ENCODE assay signal across 12 cellular contexts in the genomic region with DNA sequence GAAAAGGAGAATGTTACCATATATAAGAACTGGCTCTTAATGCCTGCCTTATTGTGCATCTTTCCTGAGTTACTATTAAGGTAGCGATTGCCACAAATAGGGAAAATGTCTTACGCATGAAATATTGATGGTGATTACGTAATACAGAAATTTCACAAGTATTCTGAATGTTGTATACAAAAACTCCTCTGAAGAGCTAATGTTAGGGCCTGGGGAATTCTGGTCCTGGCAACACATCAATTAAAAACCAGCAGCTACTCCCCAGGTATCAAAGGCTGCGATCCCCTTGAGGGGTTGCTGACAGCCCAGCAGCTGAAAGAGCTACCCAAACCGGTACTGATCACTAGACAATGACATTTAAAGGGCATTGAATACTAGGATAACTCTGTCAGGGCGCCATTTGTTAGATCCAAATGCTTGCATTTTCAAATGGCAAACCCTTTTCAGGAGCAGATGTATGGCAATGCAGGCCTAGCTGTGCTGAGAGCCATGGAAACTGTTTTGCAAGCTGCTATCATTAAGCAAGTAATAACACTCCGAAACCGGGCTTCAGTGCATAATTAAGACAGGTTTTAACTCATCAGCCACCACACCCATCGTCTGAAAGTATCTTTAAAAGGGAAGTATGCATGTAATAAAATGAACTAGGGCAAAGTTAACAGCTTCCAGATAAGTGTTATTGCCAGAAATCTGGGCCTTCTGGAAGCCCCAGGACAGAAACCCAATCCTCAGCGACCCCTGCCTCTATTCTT.
DNase-seq lines count a peak whose midpoint lies in the region; ATAC-seq and TF ChIP-seq lines count a peak whose summit lies in the region.
"Had no signal": no experiment of that assay in that cellular context is flagged by ENCODE, and none has a peak within 500 bp of the region (broad histone marks: within the 10 kb centered on the region; RNA-seq: fewer than 3 reads in every experiment).

No MANE protein-coding gene starts in this region.

- ATAC-seq in HG03280 (IDR thresholded peaks at IDR 0.05; ENCODE audit: unreplicated experiment) (peak; percentile 51), heart left ventricle (no peak)
- ATAC-seq: naive thymus-derived CD4-positive, alpha-beta T cell had no signal

- no peaks in the 10 kb centered on the region for H3K27me3 ChIP-seq in BLaER1 treated with 17β-estradiol and CSF1 and Interleukin-3, amounts not matched to agents 10 nM and 100 nM
- no peaks in the 10 kb centered on the region for H3K27me3 ChIP-seq in ascending aorta
- H3K27me3 ChIP-seq in mucosa of rectum (ENCODE audit: control insufficient read depth in 2 of 2, insufficient read depth in 2 of 2, low read length in 2 of 2) = no peaks in the 10 kb centered on the region
- H3K27me3 ChIP-seq in heart left ventricle = no peaks in the 10 kb centered on the region

- no peaks in the 10 kb centered on the region for H3K9me3 ChIP-seq in BLaER1 treated with 17β-estradiol and CSF1 and Interleukin-3, amounts not matched to agents 10 nM and 100 nM (replicated peaks in 1 of 11)
- H3K9me3 ChIP-seq in ascending aorta (no peaks in the 10 kb centered on the region), mucosa of rectum (ENCODE audit: control insufficient read depth in 2 of 2, low read length in 2 of 2) (no peaks in the 10 kb centered on the region), heart left ventricle (no peaks in the 10 kb centered on the region)

- H3K36me3 Mint-ChIP-seq in activated CD4-positive, alpha-beta T cell treated with anti-CD3 and anti-CD28 coated beads, Interleukin-2, amount 10 ng/mL, durations not matched to agents 24 days and 14 days (ENCODE audit: low read depth) = no peaks in the 10 kb centered on the region
- H3K36me3 Mint-ChIP-seq: naive thymus-derived CD4-positive, alpha-beta T cell had no signal

- H3K9ac ChIP-seq in BLaER1 treated with 17β-estradiol and CSF1 and Interleukin-3, amounts not matched to agents 10 nM and 100 nM = peak overlapping the region in 2 of 11 experiments; percentile 58 to 65; a peak in 2 of 22 replicates
- H3K9ac ChIP-seq in mucosa of rectum (ENCODE audit: low read depth in 1 of 2, low read length in 2 of 2) = no peak overlapping the region

- TF ChIP-seq CTCF in ascending aorta (IDR thresholded peaks at IDR 0.05) (no peak), heart left ventricle (IDR thresholded peaks at IDR 0.05) (no peak)

- DNase-seq in ascending aorta (ENCODE audit: low spot score in 2 of 2) = peak in 1 of 2 donors; percentile 37
- no peak for DNase-seq in heart left ventricle
- DNase-seq in activated CD4-positive, alpha-beta T cell treated with anti-CD3 and anti-CD28 coated beads, Interleukin-2, amount 10 ng/mL, durations not matched to agents 24 days and 14 days = no peak
- no peak for DNase-seq in DMS114 treated with DMSO at 0.1 percent for 48 hours (lab: John Stamatoyannopoulos, UW; ENCODE audit: unreplicated experiment)
- no peak for DNase-seq in NCI-H1092 treated with DMSO at 0.1 percent for 48 hours (lab: John Stamatoyannopoulos, UW)
- DNase-seq: H9; naive thymus-derived CD4-positive, alpha-beta T cell; NCI-H446; stimulated activated CD4-positive, alpha-beta T cell treated with anti-CD3 and anti-CD28 coated beads, Interleukin-4, amount 100 ng/mL, for 4 hours had no signal

- peak overlapping the region; percentile 61 to 86 (median 75) for H3K4me2 ChIP-seq in BLaER1 treated with 17β-estradiol and CSF1 and Interleukin-3, amounts not matched to agents 10 nM and 100 nM

- TF ChIP-seq POLR2A in heart left ventricle (IDR thresholded peaks at IDR 0.05) = no peak

- no peak overlapping the region for H3K4me3 Mint-ChIP-seq in activated CD4-positive, alpha-beta T cell treated with anti-CD3 and anti-CD28 coated beads, Interleukin-2, amount 10 ng/mL, durations not matched to agents 24 days and 14 days
- H3K4me3 Mint-ChIP-seq: H9; naive thymus-derived CD4-positive, alpha-beta T cell had no signal

- H3K27ac Mint-ChIP-seq in activated CD4-positive, alpha-beta T cell treated with anti-CD3 and anti-CD28 coated beads, Interleukin-2, amount 10 ng/mL, durations not matched to agents 24 days and 14 days = no peak overlapping the region
- H3K27ac Mint-ChIP-seq: H9 had no signal

- H3K4me1 ChIP-seq in BLaER1 treated with 17β-estradiol and CSF1 and Interleukin-3, amounts not matched to agents 10 nM and 100 nM = peaks cover 42 to 88% (median 74%) of the 10 kb centered on the region in 10 experiments
- H3K4me1 ChIP-seq in ascending aorta (peaks cover 12 to 56% of the 10 kb centered on the region in 2 donors), mucosa of rectum (ENCODE audit: control insufficient read depth in 2 of 2, insufficient read depth in 2 of 2, low read length in 2 of 2) (peaks cover 22 to 55% of the 10 kb centered on the region in 2 donors), heart left ventricle (peaks cover 0 to 76% (median 29%) of the 10 kb centered on the region in 12 donors)

- H3K4me3 ChIP-seq in BLaER1 treated with 17β-estradiol and CSF1 and Interleukin-3, amounts not matched to agents 10 nM and 100 nM = 0 out of 20 replicates have a peak overlapping the region, but pooled peaks of 1 of the 10 experiments have one; percentile 0
- H3K4me3 ChIP-seq in ascending aorta = no peak overlapping the region
- H3K4me3 ChIP-seq in mucosa of rectum (ENCODE audit: low read length in 2 of 2) = no peak overlapping the region
- H3K4me3 ChIP-seq in heart left ventricle = no peak overlapping the region

- H4K20me1 ChIP-seq in BLaER1 treated with 17β-estradiol and CSF1 and Interleukin-3, amounts not matched to agents 10 nM and 100 nM = no peaks in the 10 kb centered on the region

- WGBS in heart left ventricle, 4 donors = 80 to 83% (median 82%) methylated on average over 10 of the region's 10 CpGs

- H3K27me3 Mint-ChIP-seq in activated CD4-positive, alpha-beta T cell treated with anti-CD3 and anti-CD28 coated beads, Interleukin-2, amount 10 ng/mL, durations not matched to agents 24 days and 14 days = peaks cover 3% of the 10 kb centered on the region
- H3K27me3 Mint-ChIP-seq: naive thymus-derived CD4-positive, alpha-beta T cell had no signal

- intact Hi-C loops in ascending aorta (cut with DNase I) (loop anchor here (2.0 kb wide), 1 partner anchor 19 kb away; no protein-coding TSS in a partner anchor), heart left ventricle (cut with DNase I) (loop anchor here in 1 of 10 donors (10.0 kb wide), 1 partner anchor 59 kb away; no protein-coding TSS in a partner anchor)
- intact Hi-C loops in activated CD4-positive, alpha-beta T cell treated with anti-CD3 and anti-CD28 coated beads, Interleukin-2, amount 10 ng/mL, durations not matched to agents 24 days and 14 days (cut with micrococcal nuclease) = no loop called here

- H3K27ac ChIP-seq in BLaER1 treated with 17β-estradiol and CSF1 and Interleukin-3, amounts not matched to agents 10 nM and 100 nM = peak overlapping the region in 9 of 11 experiments; percentile 55 to 83 (median 69); a peak in 15 of 22 replicates
- peak overlapping the region; percentile 79 to 81 for H3K27ac ChIP-seq in ascending aorta
- H3K27ac ChIP-seq in mucosa of rectum (ENCODE audit: low read depth in 2 of 2, low read length in 2 of 2) = peak overlapping the region; percentile 3 to 17
- peak overlapping the region in 2 of 12 donors; percentile 62 to 71 for H3K27ac ChIP-seq in heart left ventricle

- peaks cover 6% of the 10 kb centered on the region for H3K4me1 Mint-ChIP-seq in activated CD4-positive, alpha-beta T cell treated with anti-CD3 and anti-CD28 coated beads, Interleukin-2, amount 10 ng/mL, durations not matched to agents 24 days and 14 days

- H3K9me3 Mint-ChIP-seq in activated CD4-positive, alpha-beta T cell treated with anti-CD3 and anti-CD28 coated beads, Interleukin-2, amount 10 ng/mL, durations not matched to agents 24 days and 14 days = no peaks in the 10 kb centered on the region
- H3K9me3 Mint-ChIP-seq: H9; naive thymus-derived CD4-positive, alpha-beta T cell had no signal

- H3K36me3 ChIP-seq in BLaER1 treated with 17β-estradiol and CSF1 and Interleukin-3, amounts not matched to agents 10 nM and 100 nM = no peaks in the 10 kb centered on the region
- H3K36me3 ChIP-seq in ascending aorta = no peaks in the 10 kb centered on the region
- no peaks in the 10 kb centered on the region for H3K36me3 ChIP-seq in mucosa of rectum (ENCODE audit: control insufficient read depth in 2 of 2, insufficient read depth in 2 of 2, low read length in 2 of 2)
- H3K36me3 ChIP-seq in heart left ventricle = no peaks in the 10 kb centered on the region
